In the genomic region with DNA sequence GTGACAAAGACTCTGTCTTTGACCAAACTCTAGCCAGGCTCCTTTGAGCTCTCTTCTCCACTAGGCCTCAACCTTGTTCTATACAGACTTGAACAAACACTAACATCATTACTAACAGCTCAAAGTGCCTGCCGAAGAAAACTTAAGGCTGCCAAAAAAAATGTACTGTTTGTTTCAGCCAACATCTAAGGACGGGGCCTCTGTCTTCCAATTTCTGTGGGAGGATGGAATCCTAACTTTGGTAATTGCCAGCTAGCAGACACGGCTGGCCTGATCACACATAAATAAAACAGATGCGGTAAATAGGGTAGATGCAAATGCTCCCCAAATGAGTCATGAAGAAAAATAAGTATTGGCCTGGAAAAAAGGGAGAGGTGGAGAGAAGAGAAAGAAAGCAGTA, we compare ENCODE assay signal across 23 cellular contexts.
A peak's percentile ranks its signal among the peaks of the same experiment; 100 is the strongest.
DNase-seq lines count a peak whose midpoint lies in the region; ATAC-seq and TF ChIP-seq lines count a peak whose summit lies in the region.
"Had no signal": no experiment of that assay in that cellular context is flagged by ENCODE, and none has a peak within 500 bp of the region (broad histone marks: within the 10 kb centered on the region; RNA-seq: fewer than 3 reads in every experiment).

No MANE protein-coding gene starts in this region.

- no peak overlapping the region for H3K27ac ChIP-seq in left lung
- no peak overlapping the region for H3K27ac ChIP-seq in hepatocyte
- H3K27ac ChIP-seq: gastrocnemius medialis, tibial artery had no signal

- H3K27me3 ChIP-seq in left lung, result no peaks in the 10 kb centered on the region
- H3K27me3 ChIP-seq in hepatocyte, result no peaks in the 10 kb centered on the region
- H3K27me3 ChIP-seq: gastrocnemius medialis, tibial artery had no signal

- 83% methylated on average over 4 of the region's 4 CpGs for WGBS in hepatocyte (ENCODE audit: low lambda C conversion rate, missing lambda C conversion rate)

- H3K4me3 ChIP-seq in cardiac fibroblast (replicated peaks in 1 of 2; ENCODE audit: low read depth in 2 of 2, low read length in 2 of 2) (no peak overlapping the region), left lung (no peak overlapping the region), hepatocyte (no peak overlapping the region)
- H3K4me3 ChIP-seq: coronary artery, gastrocnemius medialis, tibial artery had no signal

- TF ChIP-seq CTCF in AG09319 (IDR thresholded peaks at IDR 0.05; ENCODE audit: low read depth, low read length) (no peak), cardiac fibroblast (IDR thresholded peaks at IDR 0.05; ENCODE audit: low read depth, low read length) (no peak), left lung (IDR thresholded peaks at IDR 0.05) (no peak), hepatocyte (IDR thresholded peaks at IDR 0.05; ENCODE audit: poor library complexity) (no peak)

- intact Hi-C loops in left lung (cut with DNase I), result no loop called here

- peak; percentile 16 for ATAC-seq in left lung
- no peak for ATAC-seq in HG03565 (IDR thresholded peaks at IDR 0.05; ENCODE audit: unreplicated experiment)
- ATAC-seq in GM21515 (IDR thresholded peaks at IDR 0.05; ENCODE audit: unreplicated experiment), result no peak
- ATAC-seq: activated CD4-positive, CD25-positive, alpha-beta regulatory T cell treated with anti-CD3 and anti-CD28 coated beads, Interleukin-2, amount 50 U/mL, for 24 hours; activated CD8-positive, alpha-beta T cell treated with anti-CD3 and anti-CD28 coated beads, Interleukin-2, amount 10 ng/mL, durations not matched to agents 7 days and 5 days had no signal

- H3K9me3 ChIP-seq in left lung (no peaks in the 10 kb centered on the region), hepatocyte (ENCODE audit: low read depth) (no peaks in the 10 kb centered on the region)
- H3K9me3 ChIP-seq: gastrocnemius medialis, tibial artery had no signal

- H3K4me1 ChIP-seq in left lung (no peaks in the 10 kb centered on the region), hepatocyte (ENCODE audit: insufficient read depth) (no peaks in the 10 kb centered on the region)
- H3K4me1 ChIP-seq: gastrocnemius medialis had no signal

- H4K20me1 ChIP-seq in hepatocyte (ENCODE audit: insufficient read depth, poor library complexity, severe bottlenecking), result no peaks in the 10 kb centered on the region

- no peaks in the 10 kb centered on the region for H3K9me2 ChIP-seq in hepatocyte (replicated peaks; ENCODE audit: insufficient read depth)

- peak; percentile 86 for DNase-seq in AG09319 (ENCODE audit: extremely low read depth, low read depth)
- DNase-seq in H4 (ENCODE audit: low spot score), result peak; percentile 14
- DNase-seq in cardiac fibroblast (ENCODE audit: low read depth in 2 of 2), result peak; percentile 12 to 52
- DNase-seq in left lung, result no peak
- no peak for DNase-seq in medulla oblongata (ENCODE audit: extremely low spot score)
- no peak for DNase-seq in hepatocyte (ENCODE audit: low spot score)
- DNase-seq: ACHN; activated CD8-positive, alpha-beta T cell treated with anti-CD3 and anti-CD28 coated beads, Interleukin-2, amount 10 ng/mL, durations not matched to agents 7 days and 5 days; activated naive CD4-positive, alpha-beta T cell treated with Interleukin-2 at 50 U/mL for 16 hours; activated T-cell treated with anti-CD3 and anti-CD28 coated beads, Interleukin-2, amount 50 U/mL, for 24 hours; CD4-positive, alpha-beta memory T cell; KG1; NCI-H2081 treated with DMSO at 0.1 percent for 48 hours; nephron progenitor cell; RPMI8226; stimulated activated CD4-positive, alpha-beta T cell treated with anti-CD3 and anti-CD28 coated beads, Interleukin-2, amount 100 ng/mL, for 48 hours; stimulated activated naive CD4-positive, alpha-beta T cell treated with Interleukin-2 at 50 U/mL for 16 hours; tibial artery had no signal

- no peaks in the 10 kb centered on the region for H3K36me3 ChIP-seq in left lung
- no peaks in the 10 kb centered on the region for H3K36me3 ChIP-seq in hepatocyte (replicated peaks; ENCODE audit: insufficient read depth, low read depth)
- H3K36me3 ChIP-seq: gastrocnemius medialis, tibial artery had no signal

- H3K79me2 ChIP-seq in hepatocyte, result no peaks in the 10 kb centered on the region

- H3K4me2 ChIP-seq in hepatocyte, result no peak overlapping the region

- H2AFZ ChIP-seq in hepatocyte, result no peak overlapping the region

Comparison
In these comparisons a context has a peak if more than half of its experiments do, and no peak if none do; other contexts are left out.
1. DNase-seq: peak in AG09319 (single experiment), H4 (single experiment) and cardiac fibroblast (2 of 2); none in left lung (0 of 2), medulla oblongata (single experiment) and hepatocyte (single experiment).